In genomic region chr10:100518761-100519241, GRCh38 we compare ENCODE assay signal across 8 cellular contexts. TPM values are rescaled to one million over a fixed set of nuclear protein-coding genes. Genes with fewer than 3 reads are reported as not detected.
DNase-seq lines count a peak whose midpoint lies in the region; ATAC-seq and TF ChIP-seq lines count a peak whose summit lies in the region.

No MANE protein-coding gene starts in this region.

- H3K9ac ChIP-seq in DND-41 (ENCODE audit: low read depth, low read length): 0 out of 2 replicates have a peak overlapping the region, but pooled peaks have one; percentile 5

- peaks cover 31% of the 10 kb centered on the region for H3K36me3 ChIP-seq in DND-41 (ENCODE audit: insufficient read depth, low read length)

- H3K4me1 ChIP-seq in DND-41 (ENCODE audit: insufficient read depth, low read length): peaks cover 12% of the 10 kb centered on the region

- no peak overlapping the region for H2AFZ ChIP-seq in DND-41 (ENCODE audit: low read depth, low read length)

- peak overlapping the region; percentile 35 for H3K27ac ChIP-seq in DND-41 (ENCODE audit: low read length)

- in situ Hi-C loops in astrocyte of the spinal cord (cut with HindIII; ENCODE audit: low sequenced_read_pairs): no loop called here

- H3K4me3 ChIP-seq in DND-41 (ENCODE audit: low read depth in 1 of 2, low read length in 2 of 2) (no peak overlapping the region), LNCaP clone FGC (ENCODE audit: low read depth, low read length) (no peak overlapping the region), astrocyte of the spinal cord (ENCODE audit: low read depth, low read length) (no peak overlapping the region)

- DNase-seq in DND-41 (peak; percentile 75), LNCaP clone FGC (ENCODE audit: low read depth) (no peak), T-helper 1 cell (peak in 4 of 5 donors; percentile 31 to 69 (median 45)), astrocyte of the spinal cord (ENCODE audit: low read depth, low spot score) (peak; percentile 67), hepatic stellate cell (ENCODE audit: low spot score) (peak; percentile 68), renal cortical epithelial cell (ENCODE audit: low read depth) (peak; percentile 69)

- TF ChIP-seq CTCF in DND-41 (IDR thresholded peaks at IDR 0.05; ENCODE audit: borderline replicate concordance, extremely low read depth, low read length, poor library complexity, severe bottlenecking) (peak; percentile 89), LNCaP clone FGC (IDR thresholded peaks at IDR 0.05; ENCODE audit: control insufficient read depth, extremely low read depth, insufficient read depth) (peak; percentile 62), astrocyte of the spinal cord (IDR thresholded peaks at IDR 0.05; ENCODE audit: low read depth, low read length) (peak; percentile 69)

- no peaks in the 10 kb centered on the region for H3K79me2 ChIP-seq in DND-41 (ENCODE audit: insufficient read depth, low read length)

- H4K20me1 ChIP-seq in DND-41 (ENCODE audit: insufficient read depth, low read length): no peaks in the 10 kb centered on the region

- ATAC-seq in DND-41 (ENCODE audit: insufficient read depth, low read depth) (peak; percentile 82), HG02623 (IDR thresholded peaks at IDR 0.05; ENCODE audit: unreplicated experiment) (no peak), HG02938 (IDR thresholded peaks at IDR 0.05; ENCODE audit: unreplicated experiment) (no peak)

- no peaks in the 10 kb centered on the region for H3K9me3 ChIP-seq in DND-41 (ENCODE audit: insufficient read depth, low read length, severe bottlenecking)

- H3K4me2 ChIP-seq in DND-41 (ENCODE audit: insufficient read depth, low read length): no peak overlapping the region

- no peaks in the 10 kb centered on the region for H3K27me3 ChIP-seq in DND-41 (ENCODE audit: insufficient read depth, low read length, poor library complexity)

RNA-seq across cellular contexts. Expression of gene SEC31B, which starts 0.9 kb away (rescaled TPM):
- 0.17 and 3.5 TPM in 2 replicates for total RNA-seq in renal cortical epithelial cell

RNA-seq across cellular contexts. Expression of gene NDUFB8, which starts 10.9 kb away (rescaled TPM):
- total RNA-seq in renal cortical epithelial cell: 99.1 and 131 TPM in 2 replicates

RNA-seq across cellular contexts. Expression of gene HIF1AN, which starts 16.9 kb away (rescaled TPM):
- total RNA-seq in renal cortical epithelial cell: 6.4 and 20.6 TPM in 2 replicates

RNA-seq across cellular contexts. Expression of gene WNT8B, which starts 56.0 kb away (rescaled TPM):
- not detected in 2 replicates for total RNA-seq in renal cortical epithelial cell
